In genomic region chr10:7319632-7320031, GRCh38 we compare ENCODE assay signal across 19 cellular contexts.
DNase-seq lines count a peak whose midpoint lies in the region; ATAC-seq and TF ChIP-seq lines count a peak whose summit lies in the region.
"Had no signal": no experiment of that assay in that cellular context is flagged by ENCODE, and none has a peak within 500 bp of the region (broad histone marks: within the 10 kb centered on the region; RNA-seq: fewer than 3 reads in every experiment).

No MANE protein-coding gene starts in this region.

- peaks cover 11% of the 10 kb centered on the region for H3K9me3 ChIP-seq in CD4-positive, alpha-beta T cell (ENCODE audit: control insufficient read depth, low read length)
- H3K9me3 ChIP-seq: colonic mucosa, heart left ventricle, left lung, mucosa of descending colon, tibial artery had no signal

- DNase-seq in T-helper 1 cell (no peak), type B pancreatic cell (ENCODE audit: extremely low spot score, unreplicated experiment) (no peak), DMS79 treated with DMSO at 0.1 percent for 48 hours (lab: John Stamatoyannopoulos, UW) (no peak)
- DNase-seq in CD4-positive, alpha-beta T cell = no peak
- DNase-seq in activated CD8-positive, alpha-beta T cell treated with anti-CD3 and anti-CD28 coated beads, Interleukin-2, amount 10 ng/mL, durations not matched to agents 7 days and 5 days = no peak
- DNase-seq in naive thymus-derived CD8-positive, alpha-beta T cell = no peak
- no peak for DNase-seq in activated CD4-positive, CD25-positive, alpha-beta regulatory T cell (lab: John Stamatoyannopoulos, UW)
- DNase-seq: brain microvascular endothelial cell, colonic mucosa, DMS153, H7, heart left ventricle, left lung, mucosa of descending colon, NCI-H1105, SHP77 had no signal

- no peak overlapping the region for H3K4me3 Mint-ChIP-seq in T-helper 1 cell treated with Interleukin-12 subunit alpha and Interleukin-12 subunit beta and Interleukin-4 antibody, amounts not matched to agents 30 μg/mL and 1 μg/mL, for 36 hours
- peak overlapping the region; percentile 13 for H3K4me3 Mint-ChIP-seq in CD4-positive, alpha-beta T cell
- no peak overlapping the region for H3K4me3 Mint-ChIP-seq in activated CD8-positive, alpha-beta T cell treated with anti-CD3 and anti-CD28 coated beads, Interleukin-2, amount 10 ng/mL, durations not matched to agents 7 days and 5 days
- peak overlapping the region in 9 of 10 donors; percentile 11 to 79 (median 40) for H3K4me3 Mint-ChIP-seq in naive thymus-derived CD8-positive, alpha-beta T cell
- H3K4me3 Mint-ChIP-seq in type B pancreatic cell = no peak overlapping the region

- H3K27me3 Mint-ChIP-seq in T-helper 1 cell treated with Interleukin-12 subunit alpha and Interleukin-12 subunit beta and Interleukin-4 antibody, amounts not matched to agents 30 μg/mL and 1 μg/mL, for 36 hours (ENCODE audit: low read depth) = no peaks in the 10 kb centered on the region
- H3K27me3 Mint-ChIP-seq in CD4-positive, alpha-beta T cell = no peaks in the 10 kb centered on the region
- no peaks in the 10 kb centered on the region for H3K27me3 Mint-ChIP-seq in activated CD8-positive, alpha-beta T cell treated with anti-CD3 and anti-CD28 coated beads, Interleukin-2, amount 10 ng/mL, durations not matched to agents 7 days and 5 days (ENCODE audit: low read depth)
- H3K27me3 Mint-ChIP-seq in naive thymus-derived CD8-positive, alpha-beta T cell = no peaks in the 10 kb centered on the region
- H3K27me3 Mint-ChIP-seq in type B pancreatic cell = peaks cover 65% of the 10 kb centered on the region

- H3K36me3 Mint-ChIP-seq in T-helper 1 cell treated with Interleukin-12 subunit alpha and Interleukin-12 subunit beta and Interleukin-4 antibody, amounts not matched to agents 30 μg/mL and 1 μg/mL, for 36 hours (ENCODE audit: low read depth) = peaks cover 42% of the 10 kb centered on the region
- H3K36me3 Mint-ChIP-seq in CD4-positive, alpha-beta T cell (ENCODE audit: low read depth) = peaks cover 65% of the 10 kb centered on the region
- peaks cover 83% of the 10 kb centered on the region for H3K36me3 Mint-ChIP-seq in activated CD8-positive, alpha-beta T cell treated with anti-CD3 and anti-CD28 coated beads, Interleukin-2, amount 10 ng/mL, durations not matched to agents 7 days and 5 days (ENCODE audit: low read depth)
- H3K36me3 Mint-ChIP-seq in naive thymus-derived CD8-positive, alpha-beta T cell = peaks cover 12 to 34% (median 28%) of the 10 kb centered on the region in 3 donors
- peaks cover 3% of the 10 kb centered on the region for H3K36me3 Mint-ChIP-seq in type B pancreatic cell

- TF ChIP-seq CTCF in CD4-positive, alpha-beta T cell (IDR thresholded peaks at IDR 0.05) = no peak
- no peak for TF ChIP-seq CTCF in type B pancreatic cell (conservative IDR thresholded peaks at IDR 0.05)

- CTCF ChIA-PET in CD4-positive, alpha-beta T cell (lab: Charles Lee) = no interaction called here
- CTCF ChIA-PET in activated CD8-positive, alpha-beta T cell treated with anti-CD3 and anti-CD28 coated beads, Interleukin-2, amount 10 ng/mL, durations not matched to agents 7 days and 5 days (lab: Charles Lee) = no interaction called here

- POLR2A ChIA-PET in CD4-positive, alpha-beta T cell (lab: Charles Lee) = no interaction called here
- POLR2A ChIA-PET in activated CD8-positive, alpha-beta T cell treated with anti-CD3 and anti-CD28 coated beads, Interleukin-2, amount 10 ng/mL, durations not matched to agents 7 days and 5 days (lab: Charles Lee) = no interaction called here
- POLR2A ChIA-PET in naive thymus-derived CD8-positive, alpha-beta T cell (lab: Charles Lee) = no interaction called here

- peak overlapping the region; percentile 16 for H3K27ac Mint-ChIP-seq in T-helper 1 cell treated with Interleukin-12 subunit alpha and Interleukin-12 subunit beta and Interleukin-4 antibody, amounts not matched to agents 30 μg/mL and 1 μg/mL, for 36 hours
- peak overlapping the region; percentile 63 for H3K27ac Mint-ChIP-seq in CD4-positive, alpha-beta T cell
- H3K27ac Mint-ChIP-seq in activated CD8-positive, alpha-beta T cell treated with anti-CD3 and anti-CD28 coated beads, Interleukin-2, amount 10 ng/mL, durations not matched to agents 7 days and 5 days = peak overlapping the region; percentile 47
- H3K27ac Mint-ChIP-seq in naive thymus-derived CD8-positive, alpha-beta T cell = peak overlapping the region; percentile 38 to 94 (median 79)
- H3K27ac Mint-ChIP-seq in type B pancreatic cell = no peak overlapping the region

- peaks cover 40% of the 10 kb centered on the region for H3K4me1 Mint-ChIP-seq in T-helper 1 cell treated with Interleukin-12 subunit alpha and Interleukin-12 subunit beta and Interleukin-4 antibody, amounts not matched to agents 30 μg/mL and 1 μg/mL, for 36 hours (ENCODE audit: low read depth)
- peaks cover 69% of the 10 kb centered on the region for H3K4me1 Mint-ChIP-seq in CD4-positive, alpha-beta T cell (ENCODE audit: low read depth)
- peaks cover 50% of the 10 kb centered on the region for H3K4me1 Mint-ChIP-seq in activated CD8-positive, alpha-beta T cell treated with anti-CD3 and anti-CD28 coated beads, Interleukin-2, amount 10 ng/mL, durations not matched to agents 7 days and 5 days (ENCODE audit: low read depth)
- peaks cover 47 to 70% (median 61%) of the 10 kb centered on the region in 4 donors for H3K4me1 Mint-ChIP-seq in naive thymus-derived CD8-positive, alpha-beta T cell
- H3K4me1 Mint-ChIP-seq in type B pancreatic cell (ENCODE audit: unreplicated experiment) = no peaks in the 10 kb centered on the region

- intact Hi-C loops in CD4-positive, alpha-beta T cell (cut with DNase I, micrococcal nuclease) = no loop called here

- peaks cover 15% of the 10 kb centered on the region for H3K9me3 Mint-ChIP-seq in T-helper 1 cell treated with Interleukin-12 subunit alpha and Interleukin-12 subunit beta and Interleukin-4 antibody, amounts not matched to agents 30 μg/mL and 1 μg/mL, for 36 hours
- peaks cover 11% of the 10 kb centered on the region for H3K9me3 Mint-ChIP-seq in CD4-positive, alpha-beta T cell
- peaks cover 22% of the 10 kb centered on the region for H3K9me3 Mint-ChIP-seq in activated CD8-positive, alpha-beta T cell treated with anti-CD3 and anti-CD28 coated beads, Interleukin-2, amount 10 ng/mL, durations not matched to agents 7 days and 5 days (ENCODE audit: insufficient read depth)
- H3K9me3 Mint-ChIP-seq in naive thymus-derived CD8-positive, alpha-beta T cell = peaks cover 0 to 14% (median 7%) of the 10 kb centered on the region in 9 donors
- H3K9me3 Mint-ChIP-seq in type B pancreatic cell = peaks cover 5% of the 10 kb centered on the region

- ATAC-seq in CD4-positive, alpha-beta T cell (ENCODE audit: poor library complexity) = no peak
- no peak for ATAC-seq in activated CD8-positive, alpha-beta T cell treated with anti-CD3 and anti-CD28 coated beads, Interleukin-2, amount 10 ng/mL, durations not matched to agents 7 days and 5 days
- no peak for ATAC-seq in naive thymus-derived CD8-positive, alpha-beta T cell
- ATAC-seq: mucosa of descending colon had no signal

- no peak overlapping the region for H3K27ac ChIP-seq in CD4-positive, alpha-beta T cell (ENCODE audit: low read depth, low read length)
- H3K27ac ChIP-seq: brain microvascular endothelial cell, colonic mucosa, left lung, tibial artery, VCaP had no signal

- H3K27me3 ChIP-seq in CD4-positive, alpha-beta T cell (ENCODE audit: control insufficient read depth, insufficient read depth, low read length) = no peaks in the 10 kb centered on the region
- H3K27me3 ChIP-seq: brain microvascular endothelial cell, colonic mucosa, heart left ventricle, left lung, tibial artery had no signal

Comparison
In these comparisons a context has a peak if more than half of its experiments do, and no peak if none do; other contexts are left out.
1. H3K4me3 Mint-ChIP-seq: peak in CD4-positive, alpha-beta T cell (single experiment) and naive thymus-derived CD8-positive, alpha-beta T cell (9 of 10); none in T-helper 1 cell treated with Interleukin-12 subunit alpha and Interleukin-12 subunit beta and Interleukin-4 antibody, amounts not matched to agents 30 μg/mL and 1 μg/mL, for 36 hours (single experiment), activated CD8-positive, alpha-beta T cell treated with anti-CD3 and anti-CD28 coated beads, Interleukin-2, amount 10 ng/mL, durations not matched to agents 7 days and 5 days (single experiment) and type B pancreatic cell (single experiment).